15 cellular contexts compared by ENCODE assay signal in genomic region chr9:80020530-80020929, GRCh38.
"Had no signal": no experiment of that assay in that cellular context is flagged by ENCODE, and none has a peak within 500 bp of the region (broad histone marks: within the 10 kb centered on the region; RNA-seq: fewer than 3 reads in every experiment).

No MANE protein-coding gene starts in this region.

- H3K27ac ChIP-seq: epithelial cell of prostate, gastrocnemius medialis, heart right ventricle, thyroid gland had no signal

- DNase-seq: activated B cell treated with CpG ODN at 0.5 μM for 24 hours; activated gamma-delta T cell; activated T-cell treated with anti-CD3 and anti-CD28 coated beads, Interleukin-2, amount 50 U/mL, for 48 hours; anterior cingulate cortex; cerebellar nuclear complex; effector memory CD8-positive, alpha-beta T cell; gastrocnemius medialis; heart right ventricle; mesenchymal stem cell; occipital lobe; stimulated activated CD4-positive, alpha-beta T cell treated with anti-CD3 and anti-CD28 coated beads, Interleukin-15, amount 100 ng/mL, for 24 hours; stimulated activated CD4-positive, alpha-beta T cell treated with anti-CD3 and anti-CD28 coated beads, Interleukin-4, amount 100 ng/mL, for 24 hours; thyroid gland had no signal

- ATAC-seq: effector memory CD8-positive, alpha-beta T cell; gastrocnemius medialis; heart right ventricle; left lobe of liver had no signal

- H3K4me1 ChIP-seq: gastrocnemius medialis, heart right ventricle, thyroid gland had no signal

- H3K9me3 ChIP-seq: gastrocnemius medialis, thyroid gland had no signal

- H3K36me3 ChIP-seq: gastrocnemius medialis, heart right ventricle, thyroid gland had no signal

- H3K27me3 ChIP-seq: gastrocnemius medialis, heart right ventricle, thyroid gland had no signal

- H3K4me3 ChIP-seq: gastrocnemius medialis, heart right ventricle, thyroid gland had no signal
